Comparison of ENCODE assay signal across 1 cellular context in the genomic region with DNA sequence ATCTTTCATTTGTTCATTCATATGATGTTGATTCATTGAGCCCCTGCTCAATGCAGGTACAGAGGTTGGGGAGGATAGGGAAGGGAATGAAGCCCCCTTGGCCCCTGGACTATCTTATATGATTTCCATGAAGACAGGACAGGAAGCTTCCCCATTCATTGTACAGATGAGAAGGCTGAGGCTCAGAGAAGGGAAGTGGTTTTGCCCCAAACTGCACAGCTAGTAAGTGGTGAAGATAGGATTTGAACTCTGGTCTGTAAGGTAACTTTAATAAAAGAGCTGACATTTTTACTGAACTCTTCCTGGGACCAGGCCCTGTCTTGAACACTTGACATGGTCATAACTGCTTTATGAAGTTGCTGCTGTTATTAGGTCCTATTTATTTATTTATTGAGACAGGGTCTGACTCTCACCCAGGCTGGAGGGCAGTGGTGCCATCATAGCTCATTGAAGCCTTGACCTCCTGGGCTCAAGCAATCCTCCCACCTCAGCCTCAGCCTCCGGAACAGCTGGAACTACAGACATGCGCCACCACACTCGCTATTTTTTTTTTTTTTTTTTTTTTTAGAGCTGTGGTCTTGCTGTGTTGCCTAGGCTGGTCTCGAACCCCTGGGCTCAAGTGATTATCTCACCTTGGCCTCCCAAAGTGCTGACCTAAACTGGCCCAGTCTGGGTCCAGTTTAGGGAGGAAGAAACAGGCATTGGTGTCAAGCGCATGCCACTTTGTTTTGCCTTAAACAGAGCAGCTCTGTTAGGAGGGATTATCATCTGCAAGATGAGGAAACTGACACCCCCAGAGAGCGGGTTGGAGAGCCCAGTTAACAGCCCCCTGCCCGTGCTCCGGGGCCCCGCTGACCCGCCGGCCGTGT.
TF ChIP-seq lines count a peak whose summit lies in the region.

No MANE protein-coding gene starts in this region.

TF ChIP-seq in IMR-90, 13 proteins besides CTCF, POLR2A, EP300 and RAD21:
- TF ChIP-seq USF2 (IDR thresholded peaks at IDR 0.05; ENCODE audit: low read depth, low read length) (no peak), MAFK (IDR thresholded peaks at IDR 0.05; ENCODE audit: low read depth, low read length) (no peak), BHLHE40 (IDR thresholded peaks at IDR 0.05; ENCODE audit: low read depth, low read length) (no peak), RCOR1 (IDR thresholded peaks at IDR 0.05; ENCODE audit: insufficient replicate concordance, low read length) (no peak), MXI1 (IDR thresholded peaks at IDR 0.05; ENCODE audit: borderline replicate concordance, low read depth, low read length) (no peak), ELK1 (IDR thresholded peaks at IDR 0.05; ENCODE audit: borderline replicate concordance, low read depth, low read length) (no peak), SMC3 (IDR thresholded peaks at IDR 0.05; ENCODE audit: low read depth, low read length) (no peak), MAZ (IDR thresholded peaks at IDR 0.05; ENCODE audit: borderline replicate concordance, low read depth, low read length) (no peak), CEBPB (IDR thresholded peaks at IDR 0.05; ENCODE audit: low read depth, low read length) (no peak), NFE2L2 (IDR thresholded peaks at IDR 0.05; ENCODE audit: low read depth, low read length) (no peak), CHD1 (IDR thresholded peaks at IDR 0.05; ENCODE audit: low read depth, low read length) (no peak), RFX5 (IDR thresholded peaks at IDR 0.05; ENCODE audit: low read depth, low read length) (no peak), FOS (IDR thresholded peaks at IDR 0.05; ENCODE audit: low read depth, low read length) (no peak)
